ENCODE assay signal across 1 cellular context in genomic region chr20:36098364-36098763, GRCh38.
TF ChIP-seq lines count a peak whose summit lies in the region.

No MANE protein-coding gene starts in this region.

TF ChIP-seq in GM23338, 12 proteins besides CTCF, POLR2A, EP300 and RAD21 (continued from another document):
- TF ChIP-seq ZNF462 (CRISPR knock-in tag; IDR thresholded peaks at IDR 0.05) (no peak), NANOG (IDR thresholded peaks at IDR 0.05; ENCODE audit: borderline replicate concordance) (no peak), CREB1 (CRISPR knock-in tag; IDR thresholded peaks at IDR 0.05; ENCODE audit: low read depth) (no peak), JUNB (IDR thresholded peaks at IDR 0.05; ENCODE audit: unreplicated experiment) (no peak), STAT1 (IDR thresholded peaks at IDR 0.05; ENCODE audit: unreplicated experiment) (no peak), EZH2 (IDR thresholded peaks at IDR 0.05; ENCODE audit: low read depth, unreplicated experiment) (no peak), ETS1 (IDR thresholded peaks at IDR 0.05) (no peak)
